ENCODE assay signal across 19 cellular contexts in the genomic region with DNA sequence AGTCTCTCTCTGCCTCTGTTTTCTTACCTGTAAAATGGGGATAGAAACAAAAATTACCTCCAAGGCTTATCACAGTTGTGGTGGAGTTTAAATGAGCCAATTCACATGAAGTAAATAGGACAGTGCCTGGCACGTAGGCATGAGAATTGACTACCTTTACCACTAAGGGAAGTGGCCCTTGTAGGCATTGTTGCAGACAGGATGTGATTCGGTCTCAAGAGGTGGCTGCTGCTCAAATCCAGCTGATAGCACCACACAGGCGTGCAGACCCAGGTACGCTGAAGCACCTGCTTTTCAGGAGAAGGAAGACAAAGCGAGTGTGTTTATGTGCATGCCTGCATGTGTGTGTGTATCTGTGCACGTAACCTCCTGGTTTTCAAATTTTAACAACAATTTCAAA.
"Had no signal": no experiment of that assay in that cellular context is flagged by ENCODE, and none has a peak within 500 bp of the region (broad histone marks: within the 10 kb centered on the region; RNA-seq: fewer than 3 reads in every experiment).

No MANE protein-coding gene starts in this region.

- H3K27ac ChIP-seq: esophagus muscularis mucosa, left ventricle myocardium inferior, neural progenitor cell, thoracic aorta, upper lobe of left lung had no signal

- FAIRE-seq: astrocyte, colon, endothelial cell of umbilical vein, frontal cortex had no signal

- H2AFZ ChIP-seq: neural progenitor cell had no signal

- DNase-seq: activated CD4-positive, alpha-beta T cell treated with anti-CD3 and anti-CD28 coated beads for 48 hours; activated naive CD8-positive, alpha-beta T cell treated with anti-CD3 and anti-CD28 coated beads for 36 hours; activated T-cell treated with anti-CD3 and anti-CD28 coated beads, Interleukin-2, amount 50 U/mL, for 1 hour; central memory CD4-positive, alpha-beta T cell; effector memory CD8-positive, alpha-beta T cell; hippocampal formation; left ventricle myocardium inferior; naive thymus-derived CD4-positive, alpha-beta T cell; retina; stimulated activated CD4-positive, alpha-beta T cell treated with anti-CD3 and anti-CD28 coated beads, Interleukin-4, amount 100 ng/mL, for 24 hours; stimulated activated naive CD4-positive, alpha-beta T cell treated with Interleukin-2 at 50 U/mL for 16 hours; upper lobe of left lung had no signal

- H3K4me3 ChIP-seq: esophagus muscularis mucosa, left ventricle myocardium inferior, neural progenitor cell, thoracic aorta, upper lobe of left lung had no signal

- H3K36me3 ChIP-seq: neural progenitor cell, thoracic aorta, upper lobe of left lung had no signal

- H3K4me1 ChIP-seq: esophagus muscularis mucosa, left ventricle myocardium inferior, upper lobe of left lung had no signal

- ATAC-seq: effector memory CD8-positive, alpha-beta T cell; naive thymus-derived CD4-positive, alpha-beta T cell had no signal

- H3K9ac ChIP-seq: neural progenitor cell had no signal

- H3K9me3 ChIP-seq: thoracic aorta had no signal

- H3K27me3 ChIP-seq: upper lobe of left lung had no signal

- H3K4me2 ChIP-seq: neural progenitor cell had no signal
